ENCODE assay signal across 9 cellular contexts in the genomic region with DNA sequence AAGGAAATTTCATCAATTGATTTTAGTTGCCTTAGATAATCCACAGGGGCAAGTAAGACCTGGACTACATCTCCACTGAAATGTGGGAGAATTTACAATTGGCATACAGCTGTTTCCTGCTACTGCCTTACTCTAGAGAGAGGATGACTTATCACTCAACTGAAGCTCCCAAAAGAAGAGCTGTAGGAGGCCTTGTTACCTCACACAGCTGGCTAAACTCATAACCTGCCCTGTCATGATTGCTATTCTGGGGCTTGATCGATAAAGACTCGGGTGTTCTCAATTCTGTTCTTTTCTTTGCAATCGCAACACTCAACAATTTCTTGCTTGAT.
A peak's percentile ranks its signal among the peaks of the same experiment; 100 is the strongest.
DNase-seq lines count a peak whose midpoint lies in the region; ATAC-seq, FAIRE-seq and TF ChIP-seq lines count a peak whose summit lies in the region.
"Had no signal": no experiment of that assay in that cellular context is flagged by ENCODE, and none has a peak within 500 bp of the region (broad histone marks: within the 10 kb centered on the region; RNA-seq: fewer than 3 reads in every experiment).

No MANE protein-coding gene starts in this region.

- no peaks in the 10 kb centered on the region for H3K9me2 ChIP-seq in hepatocyte (replicated peaks; ENCODE audit: insufficient read depth)

- FAIRE-seq in GM19239 (lab: Jason Lieb, UNC) = no peak
- FAIRE-seq: colon had no signal

- no peaks in the 10 kb centered on the region for H3K9me3 Mint-ChIP-seq in activated naive CD4-positive, alpha-beta T cell treated with anti-CD3 and anti-CD28 coated beads for 36 hours
- no peaks in the 10 kb centered on the region for H3K9me3 Mint-ChIP-seq in activated B cell treated with CpG ODN at 0.5 μM for 24 hours

- CTCF ChIA-PET in activated naive CD4-positive, alpha-beta T cell treated with anti-CD3 and anti-CD28 coated beads for 36 hours (lab: Charles Lee) = interaction anchor here (0.6 kb wide), 1 partner anchor 791 kb away, joined by 3 read pairs; no protein-coding TSS in a partner anchor
- CTCF ChIA-PET in activated B cell treated with CpG ODN at 0.5 μM for 24 hours (lab: Charles Lee) = no interaction called here

- H3K27ac ChIP-seq in thoracic aorta (peak overlapping the region in 1 of 2 donors; percentile 39), hepatocyte (no peak overlapping the region)

- 88% methylated on average over 3 of the region's 3 CpGs for WGBS in hepatocyte (ENCODE audit: low lambda C conversion rate, missing lambda C conversion rate)

- peak; percentile 6 for ATAC-seq in HG02943 (IDR thresholded peaks at IDR 0.05; ENCODE audit: low read depth, unreplicated experiment)
- no peak for ATAC-seq in activated B cell treated with CpG ODN at 0.5 μM for 24 hours (ENCODE audit: low read depth)
- ATAC-seq in thoracic aorta (ENCODE audit: insufficient number of reproducible peaks, low FRiP score, low read depth) = no peak
- ATAC-seq in HG02970 (IDR thresholded peaks at IDR 0.05; ENCODE audit: low FRiP score, unreplicated experiment) = no peak

- peaks cover 17% of the 10 kb centered on the region for H3K4me1 Mint-ChIP-seq in activated naive CD4-positive, alpha-beta T cell treated with anti-CD3 and anti-CD28 coated beads for 36 hours (ENCODE audit: low read depth)
- peaks cover 19% of the 10 kb centered on the region for H3K4me1 Mint-ChIP-seq in activated B cell treated with CpG ODN at 0.5 μM for 24 hours

- H3K4me2 ChIP-seq in hepatocyte = no peak overlapping the region

- no peaks in the 10 kb centered on the region for H3K36me3 Mint-ChIP-seq in activated naive CD4-positive, alpha-beta T cell treated with anti-CD3 and anti-CD28 coated beads for 36 hours (ENCODE audit: low read depth)
- H3K36me3 Mint-ChIP-seq in activated B cell treated with CpG ODN at 0.5 μM for 24 hours (ENCODE audit: low read depth) = peaks cover 4% of the 10 kb centered on the region

- POLR2A ChIA-PET in activated B cell treated with CpG ODN at 0.5 μM for 24 hours (lab: Charles Lee) = interaction anchor here (1.3 kb wide), 1 partner anchor 1429 kb away, joined by 5 read pairs; the partner anchor contains the start of gene ARGLU1

- peaks cover 3 to 5% of the 10 kb centered on the region in 2 donors for H3K4me1 ChIP-seq in thoracic aorta (ENCODE audit: control insufficient read depth in 1 of 2, low read depth in 2 of 2)
- no peaks in the 10 kb centered on the region for H3K4me1 ChIP-seq in hepatocyte (ENCODE audit: insufficient read depth)

- no peaks in the 10 kb centered on the region for H3K36me3 ChIP-seq in thoracic aorta
- H3K36me3 ChIP-seq in hepatocyte (replicated peaks; ENCODE audit: insufficient read depth, low read depth) = no peaks in the 10 kb centered on the region

- H3K79me2 ChIP-seq in hepatocyte = no peaks in the 10 kb centered on the region

- no peak overlapping the region for H2AFZ ChIP-seq in hepatocyte

- peak overlapping the region; percentile 89 for H3K4me3 Mint-ChIP-seq in activated naive CD4-positive, alpha-beta T cell treated with anti-CD3 and anti-CD28 coated beads for 36 hours
- peak overlapping the region; percentile 91 for H3K4me3 Mint-ChIP-seq in activated B cell treated with CpG ODN at 0.5 μM for 24 hours

- no peak for DNase-seq in activated naive CD4-positive, alpha-beta T cell treated with anti-CD3 and anti-CD28 coated beads for 36 hours
- no peak for DNase-seq in activated naive CD4-positive, alpha-beta T cell (lab: John Stamatoyannopoulos, UW)
- DNase-seq in activated B cell treated with CpG ODN at 0.5 μM for 24 hours (no peak), thoracic aorta (ENCODE audit: low spot score) (no peak), hepatocyte (ENCODE audit: low spot score) (no peak), GM19239 (ENCODE audit: insufficient read length, low spot score) (no peak)

- H4K20me1 ChIP-seq in hepatocyte (ENCODE audit: insufficient read depth, poor library complexity, severe bottlenecking) = no peaks in the 10 kb centered on the region

- H3K27ac Mint-ChIP-seq in activated naive CD4-positive, alpha-beta T cell treated with anti-CD3 and anti-CD28 coated beads for 36 hours = peak overlapping the region; percentile 99
- peak overlapping the region; percentile 95 for H3K27ac Mint-ChIP-seq in activated B cell treated with CpG ODN at 0.5 μM for 24 hours

- H3K9me3 ChIP-seq in thoracic aorta = no peaks in the 10 kb centered on the region
- no peaks in the 10 kb centered on the region for H3K9me3 ChIP-seq in hepatocyte (ENCODE audit: low read depth)

- H3K27me3 Mint-ChIP-seq in activated naive CD4-positive, alpha-beta T cell treated with anti-CD3 and anti-CD28 coated beads for 36 hours (ENCODE audit: low read depth) = no peaks in the 10 kb centered on the region
- H3K27me3 Mint-ChIP-seq in activated B cell treated with CpG ODN at 0.5 μM for 24 hours = no peaks in the 10 kb centered on the region

- H3K27me3 ChIP-seq in thoracic aorta (replicated peaks; ENCODE audit: insufficient read depth) (no peaks in the 10 kb centered on the region), hepatocyte (no peaks in the 10 kb centered on the region)

- no peak for TF ChIP-seq CTCF in activated B cell treated with CpG ODN at 0.5 μM for 24 hours (IDR thresholded peaks at IDR 0.05)
- no peak for TF ChIP-seq CTCF in thoracic aorta (IDR thresholded peaks at IDR 0.05)
- TF ChIP-seq CTCF in hepatocyte (IDR thresholded peaks at IDR 0.05; ENCODE audit: poor library complexity) = no peak

- intact Hi-C loops in activated naive CD4-positive, alpha-beta T cell treated with anti-CD3 and anti-CD28 coated beads for 36 hours (cut with micrococcal nuclease) = loop anchor here (1.0 to 5.0 kb wide), 4 partner anchors 155 to 1778 kb away; no protein-coding TSS in a partner anchor
- intact Hi-C loops in activated B cell treated with CpG ODN at 0.5 μM for 24 hours (cut with micrococcal nuclease) = loop anchor here (2.0 to 10.0 kb wide), 2 partner anchors 1396 to 1426 kb away; partner anchors contain the start of genes ARGLU1 and EFNB2

- H3K4me3 ChIP-seq in thoracic aorta = peak overlapping the region; percentile 70
- H3K4me3 ChIP-seq in hepatocyte = no peak overlapping the region
